ENCODE assay signal across 26 cellular contexts in the genomic region with DNA sequence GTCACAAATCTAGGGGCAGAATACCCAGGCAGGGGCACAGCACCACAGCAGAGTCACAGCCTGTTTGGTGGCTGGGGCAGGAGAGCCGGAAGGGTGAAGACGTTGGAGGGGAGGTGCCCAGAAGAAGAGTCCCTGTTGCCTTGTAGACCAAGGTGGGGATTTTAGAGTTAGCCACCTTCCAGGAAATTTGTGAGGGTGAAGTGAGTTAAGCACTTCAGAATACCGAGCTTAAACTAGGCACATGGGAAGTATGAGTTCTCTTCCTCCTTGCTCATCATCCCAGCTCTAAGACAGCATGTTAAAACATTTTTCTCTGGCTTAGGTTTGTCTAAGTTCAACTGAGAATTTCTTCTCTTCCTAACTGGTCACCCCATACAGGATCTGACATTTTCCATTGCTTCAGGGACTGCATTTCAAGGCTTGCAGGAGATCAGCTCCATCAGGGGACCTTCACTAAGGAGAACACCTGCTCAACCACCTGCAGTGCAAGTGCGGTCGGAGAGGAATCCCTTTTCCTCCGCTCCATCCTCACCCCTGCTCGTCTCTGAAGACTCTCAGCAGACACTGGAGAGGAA.
"Had no signal": no experiment of that assay in that cellular context is flagged by ENCODE, and none has a peak within 500 bp of the region (broad histone marks: within the 10 kb centered on the region; RNA-seq: fewer than 3 reads in every experiment).

No MANE protein-coding gene starts in this region.

- H3K27ac ChIP-seq: epithelial cell of prostate, esophagus muscularis mucosa, foreskin keratinocyte, gastroesophageal sphincter, heart left ventricle, hepatocyte, left lung, neural progenitor cell, prostate gland, right atrium auricular region, sigmoid colon, stomach, transverse colon, vagina had no signal

- H3K27me3 ChIP-seq: esophagus muscularis mucosa, gastroesophageal sphincter, heart left ventricle, hepatocyte, left lung, neural progenitor cell, right atrium auricular region, sigmoid colon, stomach, transverse colon, vagina had no signal

- H3K36me3 ChIP-seq: esophagus muscularis mucosa, gastroesophageal sphincter, heart left ventricle, left lung, neural progenitor cell, prostate gland, right atrium auricular region, sigmoid colon, stomach, transverse colon, vagina had no signal

- H3K79me2 ChIP-seq: hepatocyte had no signal

- FAIRE-seq: colon, kidney had no signal

- DNase-seq: effector CD8-positive, alpha-beta T cell; endodermal cell; foreskin keratinocyte; heart left ventricle; kidney; left cardiac atrium; left lung; mesendoderm; midbrain; naive thymus-derived CD4-positive, alpha-beta T cell; sigmoid colon; stimulated activated CD4-positive, alpha-beta T cell treated with anti-CD3 and anti-CD28 coated beads, Interleukin-2, amount 100 ng/mL, for 24 hours; stimulated activated CD4-positive, alpha-beta T cell treated with anti-CD3 and anti-CD28 coated beads, Interleukin-4, amount 100 ng/mL, for 24 hours; stimulated activated naive CD4-positive, alpha-beta T cell treated with Interleukin-2 at 50 U/mL for 16 hours; stomach; transverse colon had no signal

- H2AFZ ChIP-seq: hepatocyte, neural progenitor cell had no signal

- H3K9ac ChIP-seq: neural progenitor cell had no signal

- H3K4me2 ChIP-seq: hepatocyte, neural progenitor cell had no signal

- H3K4me3 ChIP-seq: esophagus muscularis mucosa, gastroesophageal sphincter, heart left ventricle, hepatocyte, left lung, neural progenitor cell, prostate gland, right atrium auricular region, sigmoid colon, stomach, transverse colon, vagina had no signal

- H3K9me3 ChIP-seq: prostate gland, vagina had no signal

- ATAC-seq: foreskin keratinocyte; gastroesophageal sphincter; heart left ventricle; left cardiac atrium; left lung; naive thymus-derived CD4-positive, alpha-beta T cell; stimulated activated effector memory CD8-positive, alpha-beta T cell treated with anti-CD3 and anti-CD28 coated beads, Interleukin-12 subunit alpha, Interleukin-12 subunit beta, amount 100 ng/mL, for 72 hours had no signal

- H3K4me1 ChIP-seq: foreskin keratinocyte, gastroesophageal sphincter, heart left ventricle, left lung, neural progenitor cell, prostate gland, right atrium auricular region, sigmoid colon, stomach, transverse colon, vagina had no signal
